In genomic region chr5:115543931-115544370, GRCh38 we compare ENCODE assay signal across 8 cellular contexts. TPM values are rescaled to one million over a fixed set of nuclear protein-coding genes. Genes with fewer than 3 reads are reported as not detected.
DNase-seq lines count a peak whose midpoint lies in the region; ATAC-seq and TF ChIP-seq lines count a peak whose summit lies in the region.

No MANE protein-coding gene starts in this region.

- TF ChIP-seq CTCF in CD14-positive monocyte (IDR thresholded peaks at IDR 0.05) (no peak), astrocyte of the spinal cord (IDR thresholded peaks at IDR 0.05; ENCODE audit: low read depth, low read length) (no peak), sigmoid colon (IDR thresholded peaks at IDR 0.05) (no peak)

- H3K9me3 ChIP-seq in sigmoid colon: peaks cover 0 to 6% (median 0%) of the 10 kb centered on the region in 4 donors

- H3K4me1 Mint-ChIP-seq in CD14-positive monocyte: peaks cover 48% of the 10 kb centered on the region

- H3K27ac Mint-ChIP-seq in CD14-positive monocyte: peak overlapping the region; percentile 94 to 99 (median 98)

- peak overlapping the region; percentile 85 for H3K4me3 ChIP-seq in astrocyte of the spinal cord (ENCODE audit: low read depth, low read length)
- H3K4me3 ChIP-seq in sigmoid colon: peak overlapping the region; percentile 72 to 98 (median 87)

- H3K27me3 ChIP-seq in sigmoid colon: no peaks in the 10 kb centered on the region

- TF ChIP-seq EP300 in sigmoid colon (IDR thresholded peaks at IDR 0.05): no peak

- H3K36me3 Mint-ChIP-seq in CD14-positive monocyte: peaks cover 28 to 40% of the 10 kb centered on the region in 2 donors

- TF ChIP-seq POLR2A in sigmoid colon (IDR thresholded peaks at IDR 0.05): no peak

- peak overlapping the region; percentile 92 to 95 for H3K4me3 Mint-ChIP-seq in CD14-positive monocyte

- peak overlapping the region; percentile 97 to 99 (median 98) for H3K27ac ChIP-seq in sigmoid colon

- DNase-seq in CD14-positive monocyte (ENCODE audit: low spot score) (peak; percentile 84), T follicular helper cell (ENCODE audit: low read depth) (peak; percentile 40), astrocyte of the spinal cord (ENCODE audit: low read depth, low spot score) (peak; percentile 67), iPS DF 19.7 (ENCODE audit: low read depth, low spot score) (peak; percentile 9), sigmoid colon (peak; percentile 71), OCI-M2 (lab: John Stamatoyannopoulos, UW; ENCODE audit: unreplicated experiment) (no peak)

- no peaks in the 10 kb centered on the region for H3K27me3 Mint-ChIP-seq in CD14-positive monocyte (ENCODE audit: low read depth in 3 of 3)

- in situ Hi-C loops in astrocyte of the spinal cord (cut with HindIII; ENCODE audit: low sequenced_read_pairs): no loop called here

- H3K4me1 ChIP-seq in sigmoid colon: peaks cover 0 to 41% (median 29%) of the 10 kb centered on the region in 4 donors

- ATAC-seq in GM19372 (IDR thresholded peaks at IDR 0.05; ENCODE audit: low read depth, unreplicated experiment) (peak; percentile 21), HG03469 (IDR thresholded peaks at IDR 0.05; ENCODE audit: unreplicated experiment) (peak; percentile 20)

- intact Hi-C loops in CD14-positive monocyte (cut with micrococcal nuclease): loop anchor here (2.0 to 10.0 kb wide), 3 partner anchors 61 to 83 kb away; partner anchors contain the start of genes TICAM2 (in 1 of the 2) and TMED7 (in 1 of the 2)
- intact Hi-C loops in sigmoid colon (cut with DNase I): loop anchor here (5.0 kb wide), 4 partner anchors 43 to 298 kb away; partner anchors contain the start of genes AP3S1, ATG12 and TMED7

- WGBS in sigmoid colon, 2 donors: 0% methylated on average over 20 of the region's 20 CpGs

- H3K9me3 Mint-ChIP-seq in CD14-positive monocyte: peaks cover 1 to 11% (median 8%) of the 10 kb centered on the region in 7 donors

- H3K36me3 ChIP-seq in sigmoid colon: peaks cover 0 to 13% (median 0%) of the 10 kb centered on the region in 4 donors

RNA-seq across cellular contexts. Expression of gene FEM1C, which starts 0.6 kb away (rescaled TPM):
- polyA plus RNA-seq in CD14-positive monocyte: 1 to 10 TPM; 2.5 to 2.6 TPM
- total RNA-seq in sigmoid colon: 10 to 100 TPM; 18.8 to 26.8 (median 26.6) TPM
- 10 to 100 TPM; 12.1 to 24.0 (median 12.6) TPM for polyA plus RNA-seq in sigmoid colon

RNA-seq across cellular contexts. Expression of gene TICAM2, which starts 58.3 kb away (rescaled TPM):
- polyA plus RNA-seq in CD14-positive monocyte (10 to 100 TPM; 14.6 to 25.1 TPM), sigmoid colon (1 to 10 TPM in 2 of 3 donors, not detected in 1; 1.9 to 2.1 TPM)
- total RNA-seq in sigmoid colon: 1 to 10 TPM in 2 of 4 donors, under 1 TPM in 2; 0.95 to 3.9 (median 2.3) TPM

Comparison
In these comparisons a context has a peak if more than half of its experiments do, and no peak if none do; other contexts are left out.
1. RNA of gene TICAM2, which starts 58.3 kb away (polyA plus RNA-seq): 14.6 to 25.1 TPM in CD14-positive monocyte; 1.9 to 2.1 TPM in sigmoid colon; every median in the first group is over 4 times any median in the second.